21 cellular contexts compared by ENCODE assay signal in genomic region chr15:35888815-35889214, GRCh38.
"Had no signal": no experiment of that assay in that cellular context is flagged by ENCODE, and none has a peak within 500 bp of the region (broad histone marks: within the 10 kb centered on the region; RNA-seq: fewer than 3 reads in every experiment).

No MANE protein-coding gene starts in this region.

- H3K27me3 ChIP-seq: colonic mucosa, gastrocnemius medialis, spleen, suprapubic skin, tibial artery, upper lobe of right lung had no signal

- H3K27me3 Mint-ChIP-seq: activated naive CD8-positive, alpha-beta T cell had no signal

- H3K4me1 Mint-ChIP-seq: nephron had no signal

- H3K4me3 ChIP-seq: colonic mucosa, gastrocnemius medialis, left ventricle myocardium inferior, lung, spleen, suprapubic skin, tibial artery, upper lobe of right lung had no signal

- H3K4me3 Mint-ChIP-seq: activated naive CD8-positive, alpha-beta T cell; nephron had no signal

- H3K36me3 Mint-ChIP-seq: activated naive CD8-positive, alpha-beta T cell had no signal

- H3K36me3 ChIP-seq: colonic mucosa, gastrocnemius medialis, left ventricle myocardium inferior, spleen, suprapubic skin, tibial artery, upper lobe of right lung had no signal

- H3K27ac Mint-ChIP-seq: activated naive CD8-positive, alpha-beta T cell had no signal

- H3K9me3 ChIP-seq: colonic mucosa, gastrocnemius medialis, left ventricle myocardium inferior, spleen, suprapubic skin, tibial artery, upper lobe of right lung had no signal

- H3K4me1 ChIP-seq: colonic mucosa, gastrocnemius medialis, left ventricle myocardium inferior, spleen, suprapubic skin, tibial artery, upper lobe of right lung had no signal

- H3K9me3 Mint-ChIP-seq: nephron had no signal

- H3K27ac ChIP-seq: colonic mucosa, gastrocnemius medialis, left ventricle myocardium inferior, spleen, suprapubic skin, tibial artery, upper lobe of right lung had no signal

- DNase-seq: activated CD4-positive, alpha-beta T cell treated with anti-CD3 and anti-CD28 coated beads for 4 hours; activated CD4-positive, alpha-beta T cell treated with anti-CD3 and anti-CD28 coated beads, Interleukin-2, amount 50 U/mL, for 4 hours; activated effector memory CD4-positive, alpha-beta T cell treated with Interleukin-2 at 50 U/mL for 16 hours; activated naive CD4-positive, alpha-beta T cell treated with Interleukin-2 at 50 U/mL for 16 hours; activated T-cell treated with anti-CD3 and anti-CD28 coated beads for 4 hours; anterior cingulate cortex; cerebellar nuclear complex; colonic mucosa; effector CD8-positive, alpha-beta T cell; gastrocnemius medialis; glutamatergic neuron; islet precursor cell; left ventricle myocardium inferior; spleen; stimulated activated naive CD4-positive, alpha-beta T cell; tibial artery; upper lobe of right lung had no signal

- ATAC-seq: gastrocnemius medialis, upper lobe of right lung had no signal
